In genomic region chr5:141916522-141916921, GRCh38 we compare ENCODE assay signal across 14 cellular contexts. TPM values are rescaled to one million over a fixed set of nuclear protein-coding genes. Genes with fewer than 3 reads are reported as not detected.
"Had no signal": no experiment of that assay in that cellular context is flagged by ENCODE, and none has a peak within 500 bp of the region (broad histone marks: within the 10 kb centered on the region; RNA-seq: fewer than 3 reads in every experiment).

No MANE protein-coding gene starts in this region.

- H3K4me1 ChIP-seq: pancreas, testis had no signal

- H3K27ac ChIP-seq: neural progenitor cell, pancreas, testis, upper lobe of right lung had no signal

- H3K9me3 ChIP-seq: pancreas, testis, upper lobe of right lung had no signal

- H3K36me3 ChIP-seq: neural progenitor cell, pancreas, upper lobe of right lung had no signal

- DNase-seq: activated CD4-positive, alpha-beta T cell treated with anti-CD3 and anti-CD28 coated beads, Interleukin-2, amount 10 ng/mL, durations not matched to agents 7 days and 5 days; activated CD4-positive, CD25-positive, alpha-beta regulatory T cell; activated effector memory CD4-positive, alpha-beta T cell treated with anti-CD3 and anti-CD28 coated beads, Interleukin-2, amount 50 U/mL, for 16 hours; activated T-cell treated with anti-CD3 and anti-CD28 coated beads, Interleukin-2, amount 50 U/mL, for 24 hours; amygdala; hypothalamus; pancreas; stimulated activated CD4-positive, alpha-beta T cell treated with anti-CD3 and anti-CD28 coated beads, Interleukin-4, amount 100 ng/mL, for 24 hours; stimulated activated naive CD8-positive, alpha-beta T cell treated with anti-CD3 and anti-CD28 coated beads, Interleukin-15, amount 100 ng/mL, for 72 hours; testis; upper lobe of right lung had no signal

- H3K9me3 Mint-ChIP-seq: activated CD4-positive, alpha-beta T cell treated with anti-CD3 and anti-CD28 coated beads, Interleukin-2, amount 10 ng/mL, durations not matched to agents 7 days and 5 days; activated T-cell treated with anti-CD3 and anti-CD28 coated beads, Interleukin-2, amount 50 U/mL, for 24 hours; neural progenitor cell; stimulated activated naive CD8-positive, alpha-beta T cell treated with anti-CD3 and anti-CD28 coated beads, Interleukin-15, amount 100 ng/mL, for 72 hours had no signal

- H3K36me3 Mint-ChIP-seq: activated naive CD8-positive, alpha-beta T cell; brain; neural progenitor cell had no signal

- ATAC-seq: pancreas; stimulated activated naive CD8-positive, alpha-beta T cell treated with anti-CD3 and anti-CD28 coated beads, Interleukin-15, amount 100 ng/mL, for 72 hours; upper lobe of right lung had no signal

- H3K4me3 ChIP-seq: neural progenitor cell, pancreas, testis, upper lobe of right lung had no signal

- H3K27ac Mint-ChIP-seq: activated CD4-positive, alpha-beta T cell treated with anti-CD3 and anti-CD28 coated beads, Interleukin-2, amount 10 ng/mL, durations not matched to agents 7 days and 5 days; activated naive CD8-positive, alpha-beta T cell; activated T-cell treated with anti-CD3 and anti-CD28 coated beads, Interleukin-2, amount 50 U/mL, for 24 hours; neural progenitor cell had no signal

- H3K4me3 Mint-ChIP-seq: activated CD4-positive, alpha-beta T cell treated with anti-CD3 and anti-CD28 coated beads, Interleukin-2, amount 10 ng/mL, durations not matched to agents 7 days and 5 days; activated naive CD8-positive, alpha-beta T cell; activated T-cell treated with anti-CD3 and anti-CD28 coated beads, Interleukin-2, amount 50 U/mL, for 24 hours; neural progenitor cell; stimulated activated naive CD8-positive, alpha-beta T cell treated with anti-CD3 and anti-CD28 coated beads, Interleukin-15, amount 100 ng/mL, for 72 hours had no signal

- H3K27me3 ChIP-seq: pancreas, testis, upper lobe of right lung had no signal

RNA-seq across cellular contexts. Expression of gene PCDH1, which starts 38.3 kb away (rescaled TPM):
- total RNA-seq: activated CD4-positive, alpha-beta T cell treated with anti-CD3 and anti-CD28 coated beads, Interleukin-2, amount 10 ng/mL, durations not matched to agents 7 days and 5 days had no signal
